Comparison of ENCODE assay signal across 8 cellular contexts in the genomic region with DNA sequence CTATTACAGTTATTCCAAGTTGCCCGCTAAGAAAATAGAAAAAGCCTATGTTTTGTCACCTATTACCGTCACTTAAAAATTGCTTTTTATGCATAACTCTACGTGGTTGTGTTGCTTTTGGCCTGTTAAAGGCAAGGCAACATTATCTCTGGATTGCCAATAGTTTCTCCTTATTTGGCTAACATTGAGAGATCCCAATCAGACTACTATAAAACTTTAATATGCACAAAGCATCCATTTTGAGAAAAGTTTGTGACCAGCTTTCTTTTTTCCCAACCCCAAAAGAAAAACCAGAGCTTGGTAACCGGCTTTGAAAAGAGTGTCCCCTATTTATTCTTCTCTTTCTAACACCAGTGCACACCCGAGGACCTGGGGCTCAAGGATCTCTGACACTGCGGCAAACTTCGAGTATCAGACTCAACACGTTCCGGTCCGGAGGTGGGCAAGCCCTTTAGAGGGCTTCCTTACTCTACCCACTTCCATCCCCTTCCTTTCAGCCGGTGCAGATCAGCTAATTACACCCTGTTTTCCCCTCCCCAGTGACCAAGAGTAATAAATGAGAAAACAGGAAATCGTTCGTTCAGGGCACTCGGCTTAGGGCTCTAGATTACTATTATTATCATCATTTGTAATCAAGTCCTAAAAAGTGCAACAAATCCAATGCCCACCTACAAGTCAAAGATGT. TPM values are rescaled to one million over a fixed set of nuclear protein-coding genes. Genes with fewer than 3 reads are reported as not detected.
DNase-seq lines count a peak whose midpoint lies in the region; ATAC-seq, FAIRE-seq and TF ChIP-seq lines count a peak whose summit lies in the region.

No MANE protein-coding gene starts in this region.

- no peaks in the 10 kb centered on the region for H3K9me2 ChIP-seq in DOHH2 (replicated peaks; ENCODE audit: control insufficient read depth, low read length)

- WGBS in body of pancreas, 2 donors, result 1 to 2% methylated on average over 14 of the region's 14 CpGs

- TF ChIP-seq CTCF in DOHH2 (IDR thresholded peaks at IDR 0.05; ENCODE audit: low read depth, low read length, poor library complexity, severe bottlenecking) (no peak), body of pancreas (IDR thresholded peaks at IDR 0.05) (no peak), kidney (IDR thresholded peaks at IDR 0.05; ENCODE audit: borderline replicate concordance, extremely low read depth, insufficient read depth) (no peak)

- H3K27ac ChIP-seq in DOHH2 (ENCODE audit: low read depth, low read length) (peak overlapping the region; percentile 80), body of pancreas (peak overlapping the region; percentile 89 to 97 (median 94)), kidney (ENCODE audit: low read depth in 2 of 2, low read length in 2 of 2) (peak overlapping the region; percentile 84 to 96)

- H3F3A ChIP-seq in DOHH2 (ENCODE audit: control insufficient read depth, insufficient read depth), result no peaks in the 10 kb centered on the region

- DNase-seq in NCI-H526 treated with DMSO at 0.1 percent for 48 hours (lab: John Stamatoyannopoulos, UW) (peak; percentile 15), body of pancreas (peak in 1 of 4 donors; percentile 18), kidney (no peak), NCI-H1417 treated with DMSO at 0.1 percent for 48 hours (lab: John Stamatoyannopoulos, UW) (no peak)
- peak; percentile 14 for DNase-seq in stimulated activated naive CD8-positive, alpha-beta T cell treated with anti-CD3 and anti-CD28 coated beads, Interleukin-15, Interleukin-2, amounts not matched to agents 100 U/mL and 50 U/mL, for 24 hours

- H3K9me3 ChIP-seq in DOHH2 (ENCODE audit: control insufficient read depth, insufficient read depth, low read length), result no peaks in the 10 kb centered on the region
- no peaks in the 10 kb centered on the region for H3K9me3 ChIP-seq in body of pancreas
- no peaks in the 10 kb centered on the region for H3K9me3 ChIP-seq in kidney (ENCODE audit: control insufficient read depth in 1 of 2, low read length in 2 of 2)

- no peak for FAIRE-seq in kidney (lab: Jason Lieb, UNC)

- ATAC-seq in GM21717 (IDR thresholded peaks at IDR 0.05; ENCODE audit: unreplicated experiment), result peak; percentile 13
- no peak for ATAC-seq in body of pancreas
- no peak for ATAC-seq in stimulated activated naive CD8-positive, alpha-beta T cell treated with anti-CD3 and anti-CD28 coated beads, Interleukin-15, Interleukin-2, amounts not matched to agents 100 U/mL and 50 U/mL, for 24 hours
- no peak for ATAC-seq in HG02623 (IDR thresholded peaks at IDR 0.05; ENCODE audit: unreplicated experiment)

- peak overlapping the region; percentile 99 for H3K9ac ChIP-seq in kidney (ENCODE audit: low read length in 2 of 2)

- H3K79me2 ChIP-seq in DOHH2 (ENCODE audit: control insufficient read depth, low read length), result peaks cover 80% of the 10 kb centered on the region

- H3K36me3 ChIP-seq in DOHH2 (ENCODE audit: control insufficient read depth, low read length) (peaks cover 18% of the 10 kb centered on the region), body of pancreas (replicated peaks in 1 of 2; ENCODE audit: insufficient read depth in 1 of 2, low read depth in 2 of 2) (no peaks in the 10 kb centered on the region), kidney (ENCODE audit: control insufficient read depth in 1 of 2, insufficient read depth in 2 of 2, low read length in 2 of 2) (no peaks in the 10 kb centered on the region)

- peak overlapping the region; percentile 78 for H3K4me2 ChIP-seq in DOHH2 (ENCODE audit: low read length)

- H3K27me3 ChIP-seq in DOHH2 (ENCODE audit: control insufficient read depth, low read length) (no peaks in the 10 kb centered on the region), body of pancreas (no peaks in the 10 kb centered on the region)

- H3K4me1 ChIP-seq in DOHH2 (ENCODE audit: control insufficient read depth, low read length) (peaks cover 42% of the 10 kb centered on the region), body of pancreas (peaks cover 28% of the 10 kb centered on the region), kidney (ENCODE audit: control insufficient read depth in 1 of 2, insufficient read depth in 1 of 2, low read depth in 1 of 2, low read length in 2 of 2) (peaks cover 0 to 19% of the 10 kb centered on the region in 2 donors)

- peaks cover 33% of the 10 kb centered on the region for H4K20me1 ChIP-seq in DOHH2 (ENCODE audit: control insufficient read depth, insufficient read depth, low read depth, low read length)

- peak overlapping the region; percentile 98 for H3K4me3 ChIP-seq in DOHH2 (ENCODE audit: low read length)
- peak overlapping the region; percentile 53 to 84 for H3K4me3 ChIP-seq in body of pancreas
- H3K4me3 ChIP-seq in kidney (ENCODE audit: low read length in 2 of 2), result peak overlapping the region; percentile 89 to 92

- TF ChIP-seq POLR2A in body of pancreas (IDR thresholded peaks at IDR 0.05), result no peak

- intact Hi-C loops in body of pancreas (cut with DNase I), result no loop called here
- intact Hi-C loops in kidney (cut with DNase I), result no loop called here

RNA-seq across cellular contexts. Expression of a gene that starts 1.2 kb away (rescaled TPM):
- 10 to 100 TPM; 45.4 to 65.6 TPM for total RNA-seq in body of pancreas
- total RNA-seq in kidney, result 82.5 TPM
- polyA plus RNA-seq in kidney (ENCODE audit: insufficient read depth, low read depth, low replicate concordance), result 10.3 TPM

Comparison
In these comparisons a context has a peak if more than half of its experiments do, and no peak if none do; other contexts are left out.
1. DNase-seq: peak in NCI-H526 treated with DMSO at 0.1 percent for 48 hours (single experiment) and stimulated activated naive CD8-positive, alpha-beta T cell treated with anti-CD3 and anti-CD28 coated beads, Interleukin-15, Interleukin-2, amounts not matched to agents 100 U/mL and 50 U/mL, for 24 hours (single experiment); none in kidney (single experiment) and NCI-H1417 treated with DMSO at 0.1 percent for 48 hours (single experiment).
2. Peak in every context shown above with its lines, with median percentiles within 50 percentile points of each other: H3K27ac ChIP-seq and H3K4me3 ChIP-seq.